8 cellular contexts compared by ENCODE assay signal in genomic region chr13:113001251-113002140, GRCh38. TPM values are rescaled to one million over a fixed set of nuclear protein-coding genes. Genes with fewer than 3 reads are reported as not detected.
DNase-seq lines count a peak whose midpoint lies in the region; ATAC-seq, FAIRE-seq and TF ChIP-seq lines count a peak whose summit lies in the region.

No MANE protein-coding gene starts in this region.

- H3K4me1 ChIP-seq in HepG2 (ENCODE audit: insufficient read depth, low read length) (peaks cover 60% of the 10 kb centered on the region), right lobe of liver (peaks cover 0 to 22% (median 9%) of the 10 kb centered on the region in 4 donors), adipocyte (ENCODE audit: control insufficient read depth, insufficient read depth, low read length) (no peaks in the 10 kb centered on the region), lower lobe of right lung (peaks cover 23% of the 10 kb centered on the region), upper lobe of right lung (peaks cover 20% of the 10 kb centered on the region)

- CTCF ChIA-PET in HepG2 (lab: Yijun Ruan, JAX; ENCODE audit: low intra/inter-chr PET ratio, low total read pairs): interaction anchor here (1.0 to 3.4 kb wide), 2 partner anchors 21 to 59 kb away, joined by 3 to 33 read pairs; no protein-coding TSS in a partner anchor
- CTCF ChIA-PET in RWPE1 (lab: Yijun Ruan, JAX): interaction anchor here (0.7 kb wide), 1 partner anchor 320 kb away, joined by 4 read pairs; no protein-coding TSS in a partner anchor

- H3K4me3 ChIP-seq in HepG2 (replicated peaks in 1 of 3; ENCODE audit: insufficient read depth in 1 of 3, low read depth in 2 of 3, low read length in 3 of 3) (peak overlapping the region; percentile 61 to 76 (median 64); a peak in 5 of 6 replicates), right lobe of liver (no peak overlapping the region), adipocyte (ENCODE audit: low read length) (no peak overlapping the region), lower lobe of right lung (peak overlapping the region; percentile 44), upper lobe of right lung (peak overlapping the region; percentile 28)

- POLR2A ChIA-PET in HepG2 (lab: Yijun Ruan, JAX) (interaction anchor here (1.0 to 3.1 kb wide), 9 partner anchors 12 to 58 kb away, joined by 3 to 18 read pairs (median 4); no protein-coding TSS in a partner anchor), RWPE1 (lab: Yijun Ruan, JAX; ENCODE audit: low non-redundant PET) (no interaction called here)

- FAIRE-seq in HepG2 (lab: Jason Lieb, UNC): no peak

- ATAC-seq in HepG2: peak; percentile 82
- no peak for ATAC-seq in right lobe of liver
- ATAC-seq in lower lobe of right lung: peak; percentile 80 to 85
- ATAC-seq in upper lobe of right lung: peak; percentile 77

- H3K27me3 ChIP-seq in HepG2 (ENCODE audit: control insufficient read depth in 1 of 2, insufficient read depth in 2 of 2, low read length in 2 of 2) (no peaks in the 10 kb centered on the region), right lobe of liver (no peaks in the 10 kb centered on the region), adipocyte (replicated peaks; ENCODE audit: control insufficient read depth, insufficient read depth, low read length) (peaks cover 70% of the 10 kb centered on the region), lower lobe of right lung (ENCODE audit: low read depth) (peaks cover 16% of the 10 kb centered on the region), upper lobe of right lung (peaks cover 5% of the 10 kb centered on the region)

- no peak for TF ChIP-seq EP300 in HepG2 (IDR thresholded peaks at IDR 0.05; ENCODE audit: low read depth in 2 of 2, low read length in 2 of 2)
- no peak for TF ChIP-seq EP300 in HepG2 (CRISPR knock-in tag; IDR thresholded peaks at IDR 0.05; ENCODE audit: borderline replicate concordance)

- BruUV-seq in HepG2 (replicated peaks; lab: Mats Ljungman, UMichigan): no TSS peak

- peaks cover 7% of the 10 kb centered on the region for H3K79me2 ChIP-seq in HepG2 (ENCODE audit: insufficient read depth, low read length)

- peak; percentile 47 for DNase-seq in HepG2 (ENCODE audit: low spot score)
- DNase-seq in right lobe of liver: no peak
- DNase-seq in adipocyte (ENCODE audit: low read depth): peak; percentile 31
- peak; percentile 74 for DNase-seq in lower lobe of right lung
- peak; percentile 81 for DNase-seq in upper lobe of right lung
- DNase-seq in RWPE1 (ENCODE audit: low spot score): no peak
- no peak for DNase-seq in stimulated activated CD4-positive, alpha-beta T cell treated with anti-CD3 and anti-CD28 coated beads, Interleukin-15, amount 100 ng/mL, for 24 hours
- DNase-seq in H4 (ENCODE audit: low spot score): no peak

- H3K9me3 ChIP-seq in HepG2 (ENCODE audit: low read length): no peaks in the 10 kb centered on the region
- no peaks in the 10 kb centered on the region for H3K9me3 ChIP-seq in right lobe of liver
- H3K9me3 ChIP-seq in adipocyte (ENCODE audit: control insufficient read depth, low read length): no peaks in the 10 kb centered on the region
- no peaks in the 10 kb centered on the region for H3K9me3 ChIP-seq in lower lobe of right lung
- H3K9me3 ChIP-seq in upper lobe of right lung: no peaks in the 10 kb centered on the region

- TF ChIP-seq CTCF in HepG2 (CRISPR knock-in tag; IDR thresholded peaks at IDR 0.05): peak; percentile 11; the same call in 1 of the 2 replicates
- no peak for TF ChIP-seq CTCF in right lobe of liver (IDR thresholded peaks at IDR 0.05)
- TF ChIP-seq CTCF in lower lobe of right lung (IDR thresholded peaks at IDR 0.05): no peak
- TF ChIP-seq CTCF in upper lobe of right lung (IDR thresholded peaks at IDR 0.05): no peak
- no peak for TF ChIP-seq CTCF in RWPE1 (conservative IDR thresholded peaks at IDR 0.05; ENCODE audit: low read depth)

- H3K9ac ChIP-seq in HepG2 (ENCODE audit: insufficient read depth, low read depth, low read length): peak overlapping the region; percentile 62
- no peak overlapping the region for H3K9ac ChIP-seq in adipocyte (ENCODE audit: low read length)

- H3K36me3 ChIP-seq in HepG2 (replicated peaks in 1 of 2; ENCODE audit: control insufficient read depth in 1 of 2, insufficient read depth in 2 of 2, low read length in 2 of 2) (peaks cover 2 to 6% of the 10 kb centered on the region in 2 experiments; a peak in 2 of 5 replicates), right lobe of liver (no peaks in the 10 kb centered on the region), adipocyte (ENCODE audit: control insufficient read depth, insufficient read depth, low read length, severe bottlenecking) (no peaks in the 10 kb centered on the region), lower lobe of right lung (no peaks in the 10 kb centered on the region), upper lobe of right lung (no peaks in the 10 kb centered on the region)

- H2AFZ ChIP-seq in HepG2 (ENCODE audit: low read length): no peak overlapping the region

- H4K20me1 ChIP-seq in HepG2 (ENCODE audit: insufficient read depth, low read length): no peaks in the 10 kb centered on the region

- in situ Hi-C loops in HepG2 (cut with HindIII; ENCODE audit: extremely low pct_ligation_motif_present, low pct_unique_long_range_greater_than_20kb): loop anchor here (5.0 kb wide), 1 partner anchor 59 kb away; no protein-coding TSS in a partner anchor

- TF ChIP-seq POLR2A in HepG2 (IDR thresholded peaks at IDR 0.05; ENCODE audit: insufficient read depth in 1 of 2, low read depth in 2 of 2, low read length in 2 of 2): no peak
- TF ChIP-seq POLR2A in right lobe of liver (IDR thresholded peaks at IDR 0.05): no peak

- H3K27ac ChIP-seq in HepG2 (ENCODE audit: extremely low read length, insufficient read depth, low read length) (peak overlapping the region; percentile 37), right lobe of liver (no peak overlapping the region), lower lobe of right lung (peak overlapping the region; percentile 6), upper lobe of right lung (no peak overlapping the region), RWPE1 (no peak overlapping the region)

- TF ChIP-seq RAD21 in HepG2 (CRISPR knock-in tag; IDR thresholded peaks at IDR 0.05): no peak

- peak overlapping the region; percentile 98 for H3K4me2 ChIP-seq in HepG2 (ENCODE audit: low read depth, low read length)

- WGBS in HepG2 (ENCODE audit: low lambda C conversion rate): no CpG with 5 or more reads among the region's 50 CpGs
- no CpG with 5 or more reads among the region's 50 CpGs for WGBS in right lobe of liver (ENCODE audit: insufficient coverage, low coverage, low lambda C conversion rate, missing lambda C conversion rate)

- intact Hi-C loops in HepG2 (cut with micrococcal nuclease; ENCODE audit: unreplicated experiment): loop anchor here (1.0 to 2.0 kb wide), 3 partner anchors 16 to 59 kb away; no protein-coding TSS in a partner anchor
- intact Hi-C loops in right lobe of liver (cut with DNase I): no loop called here
- intact Hi-C loops in lower lobe of right lung (cut with DNase I): no loop called here
- intact Hi-C loops in upper lobe of right lung (cut with DNase I): no loop called here

TF ChIP-seq in HepG2, 621 proteins besides CTCF, POLR2A, EP300 and RAD21 (continues in another document):
- no peak for TF ChIP-seq MTA3 (CRISPR knock-in tag; IDR thresholded peaks at IDR 0.05)
- peak; percentile 44; the same call in 1 of the 2 replicates for TF ChIP-seq ZFY (CRISPR knock-in tag; IDR thresholded peaks at IDR 0.05)
- TF ChIP-seq TFAP4 (IDR thresholded peaks at IDR 0.05; ENCODE audit: borderline replicate concordance, low read depth): peak; percentile 66; the same call in 1 of the 2 replicates

RNA-seq across cellular contexts. Expression of gene MCF2L, which starts 32.5 kb away (rescaled TPM):
- total RNA-seq in HepG2 (2016; rRNA removed; fragmentation: Illumina TruSeq; extraction: Trizol): 13.7 and 19.4 TPM in 2 replicates
- total RNA-seq in HepG2 (2016; cell fraction: cytosol; rRNA removed; fragmentation: Illumina TruSeq; extraction: Trizol; ENCODE audit: low read depth): 2.3 and 3.4 TPM in 2 replicates
- total RNA-seq in HepG2 (2016; cell fraction: insoluble cytoplasmic fraction; rRNA removed; fragmentation: Illumina TruSeq; extraction: Trizol): 10.9 and 20.3 TPM in 2 replicates
- total RNA-seq in HepG2 (2016; cell fraction: membrane; rRNA removed; fragmentation: Illumina TruSeq; extraction: Trizol): 5.5 and 5.6 TPM in 2 replicates
- 24.6 and 25.3 TPM in 2 replicates for total RNA-seq in HepG2 (2016; cell fraction: nucleus; rRNA removed; fragmentation: Illumina TruSeq; extraction: Trizol)
- 28.4 and 33.6 TPM in 2 replicates for polyA plus RNA-seq in HepG2 (2011; rRNA removed)
- 13.6 and 15.2 TPM in 2 replicates for polyA plus RNA-seq in HepG2 (2011; cell fraction: cytosol; rRNA removed)
- polyA plus RNA-seq in HepG2 (2011; cell fraction: nucleus; rRNA removed): 196 and 262 TPM in 2 replicates
- polyA plus RNA-seq in HepG2 (2012): 26.3 and 28.9 TPM in 2 replicates
- 1.1 and 1.3 TPM in 2 replicates for polyA plus RNA-seq in HepG2 (2016; cell fraction: cytosol; fragmentation: Illumina TruSeq; extraction: Trizol; ENCODE audit: low read depth)
- 10.3 and 10.5 TPM in 2 replicates for polyA plus RNA-seq in HepG2 (2016; cell fraction: insoluble cytoplasmic fraction; fragmentation: Illumina TruSeq; extraction: Trizol; ENCODE audit: low read depth)
- 1.6 and 2.4 TPM in 2 replicates for polyA plus RNA-seq in HepG2 (2016; cell fraction: membrane; fragmentation: Illumina TruSeq; extraction: Trizol; ENCODE audit: low read depth)
- 57.7 and 66.1 TPM in 2 replicates for polyA plus RNA-seq in HepG2 (2016; cell fraction: nucleus; fragmentation: Illumina TruSeq; extraction: Trizol; ENCODE audit: insufficient read depth, low read depth)
- polyA minus RNA-seq in HepG2 (2011; rRNA and poly(A)+ RNA removed; ENCODE audit: low replicate concordance): 39.0 and 75.0 TPM in 2 replicates
- polyA minus RNA-seq in HepG2 (2011; cell fraction: cytosol; rRNA and poly(A)+ RNA removed): 16.7 and 21.1 TPM in 2 replicates
- 89.5 and 90.6 TPM in 2 replicates for polyA minus RNA-seq in HepG2 (2011; cell fraction: nucleus; rRNA and poly(A)+ RNA removed)
- 10 to 100 TPM in 5 of 6 experiments, 1 to 10 TPM in 1; 9.6 to 18.4 (median 11.7) TPM for total RNA-seq in right lobe of liver
- total RNA-seq in lower lobe of right lung: 42.4 TPM
- 69.7 TPM for total RNA-seq in upper lobe of right lung
- 4.5 and 13.1 TPM in 2 replicates for total RNA-seq in H4 (2014; rRNA removed; shearing (Covaris generic))

Comparison
In these comparisons a context has a peak if more than half of its experiments do, and no peak if none do; other contexts are left out.
1. ATAC-seq: peak in HepG2 (single experiment), lower lobe of right lung (2 of 2) and upper lobe of right lung (single experiment); none in right lobe of liver (0 of 4).
2. DNase-seq: peak in HepG2 (single experiment), adipocyte (single experiment), lower lobe of right lung (single experiment) and upper lobe of right lung (single experiment); none in right lobe of liver (0 of 3), RWPE1 (single experiment), stimulated activated CD4-positive, alpha-beta T cell treated with anti-CD3 and anti-CD28 coated beads, Interleukin-15, amount 100 ng/mL, for 24 hours (single experiment) and H4 (single experiment).
3. H3K27ac ChIP-seq: peak in HepG2 (single experiment) and lower lobe of right lung (single experiment); none in right lobe of liver (0 of 3), upper lobe of right lung (single experiment) and RWPE1 (single experiment).
4. H3K4me3 ChIP-seq: peak in HepG2 (3 of 3), lower lobe of right lung (single experiment) and upper lobe of right lung (single experiment); none in right lobe of liver (0 of 3) and adipocyte (single experiment).